1 cellular context compared by ENCODE assay signal in genomic region chr21:15006594-15007230, GRCh38.
TF ChIP-seq lines count a peak whose summit lies in the region.

No MANE protein-coding gene starts in this region.

TF ChIP-seq in HepG2, 621 proteins besides CTCF, POLR2A, EP300 and RAD21:
- peak; percentile 97 for TF ChIP-seq RBM22 (optimal IDR thresholded peaks at IDR 0.05; ENCODE audit: low read length)
- 0 out of 2 replicates have a peak, but pooled peaks have one; percentile 54 for TF ChIP-seq ZNF644 (CRISPR knock-in tag; IDR thresholded peaks at IDR 0.05; ENCODE audit: low read depth)
- TF ChIP-seq REXO4 (CRISPR knock-in tag; IDR thresholded peaks at IDR 0.05; ENCODE audit: borderline replicate concordance): no peak
